Comparison of ENCODE assay signal across 12 cellular contexts in the genomic region with DNA sequence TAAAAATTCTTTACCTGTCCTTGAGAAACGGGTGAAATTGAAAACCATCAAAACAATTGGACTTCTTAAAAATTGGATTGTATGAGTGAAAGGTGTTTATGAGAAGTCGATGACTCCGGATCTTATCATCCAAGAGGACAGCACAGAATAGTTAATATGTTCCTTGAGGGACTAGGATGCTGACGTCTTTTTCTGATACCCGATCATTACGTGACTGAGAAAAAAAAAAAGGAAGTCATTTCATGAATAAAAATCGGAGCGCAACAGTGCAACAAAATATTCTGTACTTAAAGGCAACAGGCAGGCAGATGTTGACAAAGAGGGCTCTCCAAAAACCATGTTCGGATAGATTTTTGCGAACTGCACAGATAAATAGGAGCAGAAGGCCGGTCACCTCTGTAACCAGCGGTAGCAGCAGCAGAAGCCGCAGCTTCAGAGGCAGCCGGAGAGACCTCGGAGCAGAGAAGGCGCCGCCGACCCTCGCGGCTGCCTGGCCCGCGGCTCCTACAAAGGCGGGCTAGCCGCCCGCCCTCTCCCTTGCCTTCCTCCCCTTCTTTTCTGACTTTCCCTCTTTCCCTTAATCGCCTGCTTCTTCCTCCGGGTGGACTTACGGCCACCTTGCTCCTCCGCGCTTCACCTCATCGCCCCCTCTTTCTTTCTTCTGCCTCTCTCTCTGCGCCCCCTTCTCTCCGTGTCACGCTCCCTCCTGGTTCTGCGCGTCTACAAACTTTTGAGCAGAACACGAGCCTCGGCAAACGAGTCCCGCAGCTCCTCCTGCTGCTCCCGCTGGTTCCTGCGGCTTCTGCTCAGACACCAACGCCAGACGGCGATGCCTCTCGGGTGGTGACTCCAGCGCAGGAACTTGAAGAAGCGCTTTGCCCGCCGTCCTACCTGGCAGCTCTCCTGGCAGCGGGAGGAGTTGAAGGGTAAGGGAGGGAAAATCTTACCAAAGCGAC. TPM values are rescaled to one million over a fixed set of nuclear protein-coding genes. Genes with fewer than 3 reads are reported as not detected.
DNase-seq lines count a peak whose midpoint lies in the region; ATAC-seq and TF ChIP-seq lines count a peak whose summit lies in the region.
"Had no signal": no experiment of that assay in that cellular context is flagged by ENCODE, and none has a peak within 500 bp of the region (broad histone marks: within the 10 kb centered on the region; RNA-seq: fewer than 3 reads in every experiment).

ADCYAP1 (plus strand) TSS at position 737 of the 956 bp plus-strand sequence. CDS start 516 bp downstream, outside the sequence.

- intact Hi-C loops in dorsolateral prefrontal cortex (cut with DNase I) = no loop called here
- intact Hi-C loops in right lobe of liver (cut with DNase I) = no loop called here

- CTCF ChIA-PET in activated CD4-positive, alpha-beta T cell treated with anti-CD3 and anti-CD28 coated beads, Interleukin-2, amount 10 ng/mL, durations not matched to agents 7 days and 5 days (lab: Charles Lee) = no interaction called here

- H3K4me3 ChIP-seq in dorsolateral prefrontal cortex = peak within 1 kb of the TSS in 50 of 59 donors; percentile 3 to 73 (median 56)
- no peak within 1 kb of the TSS for H3K4me3 ChIP-seq in coronary artery
- H3K4me3 ChIP-seq in right lobe of liver = no peak within 1 kb of the TSS
- H3K4me3 ChIP-seq in MG63 = no peak within 1 kb of the TSS
- H3K4me3 ChIP-seq: BLaER1 treated with 17β-estradiol and CSF1 and Interleukin-3, amounts not matched to agents 10 nM and 100 nM had no signal

- H3K36me3 Mint-ChIP-seq in activated CD4-positive, alpha-beta T cell treated with anti-CD3 and anti-CD28 coated beads, Interleukin-2, amount 10 ng/mL, durations not matched to agents 7 days and 5 days (ENCODE audit: low read depth) = peaks cover 6% of the 10 kb centered on the region
- H3K36me3 Mint-ChIP-seq in progenitor cell of endocrine pancreas (ENCODE audit: insufficient read depth) = no peaks in the 10 kb centered on the region

- TF ChIP-seq CTCF in dorsolateral prefrontal cortex (IDR thresholded peaks at IDR 0.05 in 54 of 56, conservative IDR thresholded peaks at IDR 0.05 in 2 of 56; ENCODE audit: low read depth in 1 of 56, partially characterized antibody in 56 of 56) (no peak), progenitor cell of endocrine pancreas (IDR thresholded peaks at IDR 0.05; ENCODE audit: unreplicated experiment) (no peak), coronary artery (IDR thresholded peaks at IDR 0.05) (no peak), right lobe of liver (IDR thresholded peaks at IDR 0.05) (no peak)

- peaks cover 0 to 24% (median 7%) of the 10 kb centered on the region in 4 donors for H3K4me1 ChIP-seq in right lobe of liver

- H3K36me3 ChIP-seq in right lobe of liver (no peaks in the 10 kb centered on the region), MG63 (no peaks in the 10 kb centered on the region)
- H3K36me3 ChIP-seq: BLaER1 treated with 17β-estradiol and CSF1 and Interleukin-3, amounts not matched to agents 10 nM and 100 nM had no signal

- H3K27ac ChIP-seq in dorsolateral prefrontal cortex (peak within 1 kb of the TSS in 19 of 59 donors; percentile 6 to 64 (median 29)), coronary artery (no peak within 1 kb of the TSS), right lobe of liver (no peak within 1 kb of the TSS)
- H3K27ac ChIP-seq: BLaER1 treated with 17β-estradiol and CSF1 and Interleukin-3, amounts not matched to agents 10 nM and 100 nM; VCaP had no signal

- no peaks in the 10 kb centered on the region for H3K9me3 ChIP-seq in right lobe of liver
- H3K9me3 ChIP-seq in MG63 = peaks cover 3% of the 10 kb centered on the region; the same call in 1 of the 2 replicates

- whole genome bisulfite sequencing in right lobe of liver (ENCODE audit: insufficient coverage, low coverage, low lambda C conversion rate, missing lambda C conversion rate) = 8% methylated on average over 30 of the region's 52 CpGs

- H3K4me3 Mint-ChIP-seq in activated CD4-positive, alpha-beta T cell treated with anti-CD3 and anti-CD28 coated beads, Interleukin-2, amount 10 ng/mL, durations not matched to agents 7 days and 5 days = peak within 1 kb of the TSS; percentile 44
- H3K4me3 Mint-ChIP-seq in progenitor cell of endocrine pancreas (ENCODE audit: low read depth) = no peak within 1 kb of the TSS

- H3K9me3 Mint-ChIP-seq in activated CD4-positive, alpha-beta T cell treated with anti-CD3 and anti-CD28 coated beads, Interleukin-2, amount 10 ng/mL, durations not matched to agents 7 days and 5 days = peaks cover 5% of the 10 kb centered on the region
- no peaks in the 10 kb centered on the region for H3K9me3 Mint-ChIP-seq in progenitor cell of endocrine pancreas (ENCODE audit: low read depth)

- POLR2A ChIA-PET in activated CD4-positive, alpha-beta T cell treated with anti-CD3 and anti-CD28 coated beads, Interleukin-2, amount 10 ng/mL, durations not matched to agents 7 days and 5 days (lab: Charles Lee) = no interaction called here

- H3K4me1 Mint-ChIP-seq in activated CD4-positive, alpha-beta T cell treated with anti-CD3 and anti-CD28 coated beads, Interleukin-2, amount 10 ng/mL, durations not matched to agents 7 days and 5 days = peaks cover 17% of the 10 kb centered on the region
- peaks cover 5% of the 10 kb centered on the region for H3K4me1 Mint-ChIP-seq in progenitor cell of endocrine pancreas (ENCODE audit: low read depth)

- DNase-seq in activated CD4-positive, alpha-beta T cell treated with anti-CD3 and anti-CD28 coated beads, Interleukin-2, amount 10 ng/mL, durations not matched to agents 7 days and 5 days = no peak
- DNase-seq in activated CD4-positive, alpha-beta T cell treated with anti-CD3 and anti-CD28 coated beads for 4 hours = no peak
- DNase-seq in NCI-H2227 treated with DMSO at 0.1 percent for 48 hours (lab: John Stamatoyannopoulos, UW) (peak; percentile 13), dorsolateral prefrontal cortex (peak in 1 of 10 donors; percentile 8), progenitor cell of endocrine pancreas (ENCODE audit: low spot score, unreplicated experiment) (no peak), coronary artery (ENCODE audit: low spot score) (no peak), right lobe of liver (no peak), MG63 (no peak)
- DNase-seq: effector CD8-positive, alpha-beta T cell had no signal

- peaks cover 13 to 100% (median 71%) of the 10 kb centered on the region in 45 donors for H3K27me3 ChIP-seq in dorsolateral prefrontal cortex
- H3K27me3 ChIP-seq in right lobe of liver = peaks cover 10 to 53% of the 10 kb centered on the region in 2 donors
- peaks cover 48% of the 10 kb centered on the region for H3K27me3 ChIP-seq in MG63
- H3K27me3 ChIP-seq: BLaER1 treated with 17β-estradiol and CSF1 and Interleukin-3, amounts not matched to agents 10 nM and 100 nM had no signal

- H3K27me3 Mint-ChIP-seq in activated CD4-positive, alpha-beta T cell treated with anti-CD3 and anti-CD28 coated beads, Interleukin-2, amount 10 ng/mL, durations not matched to agents 7 days and 5 days = peaks cover 76% of the 10 kb centered on the region
- peaks cover 88% of the 10 kb centered on the region for H3K27me3 Mint-ChIP-seq in progenitor cell of endocrine pancreas

- TF ChIP-seq POLR2A in right lobe of liver (IDR thresholded peaks at IDR 0.05) = no peak

- ATAC-seq in right lobe of liver = no peak

- peak within 1 kb of the TSS; percentile 56 for H3K27ac Mint-ChIP-seq in activated CD4-positive, alpha-beta T cell treated with anti-CD3 and anti-CD28 coated beads, Interleukin-2, amount 10 ng/mL, durations not matched to agents 7 days and 5 days
- H3K27ac Mint-ChIP-seq in progenitor cell of endocrine pancreas = peak within 1 kb of the TSS; percentile 35

RNA-seq across cellular contexts. Expression of gene ADCYAP1, which starts in this region (rescaled TPM):
- not detected for total RNA-seq in activated CD4-positive, alpha-beta T cell treated with anti-CD3 and anti-CD28 coated beads, Interleukin-2, amount 10 ng/mL, durations not matched to agents 7 days and 5 days
- 10 to 100 TPM in 73 of 120 experiments, 1 to 10 TPM in 47; 1.2 to 50.1 (median 11.6) TPM for total RNA-seq in dorsolateral prefrontal cortex
- total RNA-seq in progenitor cell of endocrine pancreas = 0.11 TPM in 1 of 2 replicates, not detected in the other
- total RNA-seq in right lobe of liver = under 1 TPM in 1 of 6 experiments, not detected in 5; 0.12 TPM
- total RNA-seq in MG63 (2014; rRNA removed; shearing (Covaris generic); ENCODE audit: low replicate concordance) = 2.8 and 5.7 TPM in 2 replicates
- total RNA-seq: HT1080 had no signal

Comparison
In these comparisons a context has a peak if more than half of its experiments do, and no peak if none do; other contexts are left out.
1. H3K4me3 ChIP-seq: peak in dorsolateral prefrontal cortex (50 of 59); none in coronary artery (single experiment), right lobe of liver (0 of 3) and MG63 (single experiment).